15 cellular contexts compared by ENCODE assay signal in the genomic region with DNA sequence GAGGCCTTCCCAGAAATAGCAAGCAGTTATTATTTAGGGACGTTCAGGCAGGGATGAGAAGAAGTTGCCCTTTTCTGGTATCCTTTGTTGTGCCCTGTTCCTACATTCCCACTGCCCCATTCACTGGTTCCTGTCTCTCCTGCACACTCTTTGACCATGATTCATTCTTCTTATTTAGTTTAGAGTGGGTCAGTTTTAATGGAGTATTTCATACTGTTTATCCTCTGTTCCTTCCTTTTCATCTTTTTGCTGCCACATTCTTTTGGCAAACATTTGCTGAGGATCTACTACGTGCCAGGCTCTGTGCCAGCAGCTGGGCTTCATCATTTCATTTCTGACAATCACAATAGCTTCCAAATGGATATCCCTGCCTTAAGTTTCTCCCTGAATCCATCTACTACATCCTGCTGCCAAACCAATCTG. TPM values are rescaled to one million over a fixed set of nuclear protein-coding genes. Genes with fewer than 3 reads are reported as not detected.
DNase-seq lines count a peak whose midpoint lies in the region; ATAC-seq, FAIRE-seq and TF ChIP-seq lines count a peak whose summit lies in the region.
"Had no signal": no experiment of that assay in that cellular context is flagged by ENCODE, and none has a peak within 500 bp of the region (broad histone marks: within the 10 kb centered on the region; RNA-seq: fewer than 3 reads in every experiment).

No MANE protein-coding gene starts in this region.

- TF ChIP-seq POLR2A in endothelial cell of umbilical vein (IDR thresholded peaks at IDR 0.05; ENCODE audit: low read depth, low read length), result no peak
- TF ChIP-seq POLR2A in body of pancreas (IDR thresholded peaks at IDR 0.05), result no peak

- TF ChIP-seq CTCF in AG09319 (IDR thresholded peaks at IDR 0.05; ENCODE audit: low read depth, low read length), result no peak
- TF ChIP-seq CTCF in endothelial cell of umbilical vein (IDR thresholded peaks at IDR 0.05; ENCODE audit: extremely low read depth in 1 of 2, insufficient read depth in 1 of 2, low read depth in 1 of 2, low read length in 2 of 2), result no peak
- TF ChIP-seq CTCF in nephron progenitor cell (IDR thresholded peaks at IDR 0.05), result no peak
- TF ChIP-seq CTCF in body of pancreas (IDR thresholded peaks at IDR 0.05), result no peak
- no peak for TF ChIP-seq CTCF in endodermal cell (conservative IDR thresholded peaks at IDR 0.05)

- peak; percentile 60 for DNase-seq in AG09319 (ENCODE audit: extremely low read depth, low read depth)
- peak; percentile 38 for DNase-seq in NCI-H1694 (lab: John Stamatoyannopoulos, UW)
- DNase-seq in endothelial cell of umbilical vein (ENCODE audit: low read depth, low spot score), result no peak
- DNase-seq in nephron progenitor cell, result no peak
- no peak for DNase-seq in body of pancreas
- DNase-seq in hepatic stellate cell (ENCODE audit: low spot score), result no peak
- no peak for DNase-seq in endodermal cell
- DNase-seq in stimulated activated naive CD4-positive, alpha-beta T cell treated with Interleukin-2 at 50 U/mL for 16 hours (lab: John Stamatoyannopoulos, UW), result no peak
- DNase-seq: colonic mucosa; GOT3; NCI-H2029 treated with DMSO at 0.1 percent for 48 hours; stimulated activated CD4-positive, alpha-beta T cell treated with anti-CD3 and anti-CD28 coated beads, Interleukin-4, amount 100 ng/mL, for 1 hour; SW 1271 had no signal

- ATAC-seq in body of pancreas, result no peak

- H3K9me1 ChIP-seq in endothelial cell of umbilical vein (replicated peaks; ENCODE audit: control insufficient read depth, extremely low read depth, insufficient read depth, low read length), result no peaks in the 10 kb centered on the region

- intact Hi-C loops in endothelial cell of umbilical vein (cut with micrococcal nuclease), result no loop called here
- intact Hi-C loops in body of pancreas (cut with DNase I), result no loop called here

- no peaks in the 10 kb centered on the region for H3K79me2 ChIP-seq in endothelial cell of umbilical vein (ENCODE audit: control insufficient read depth, insufficient read depth, low read length)

- no peaks in the 10 kb centered on the region for H4K20me1 ChIP-seq in endothelial cell of umbilical vein (replicated peaks; ENCODE audit: control insufficient read depth, extremely low read depth, insufficient read depth, low read length)

- H3K4me3 Mint-ChIP-seq in nephron progenitor cell, result peak overlapping the region; percentile 12
- no peak overlapping the region for H3K4me3 Mint-ChIP-seq in endodermal cell
- H3K4me3 Mint-ChIP-seq: activated naive CD8-positive, alpha-beta T cell had no signal

- H3K27me3 ChIP-seq in endothelial cell of umbilical vein (ENCODE audit: control insufficient read depth in 2 of 2, insufficient read depth in 2 of 2, low read length in 2 of 2), result no peaks in the 10 kb centered on the region
- H3K27me3 ChIP-seq in body of pancreas, result no peaks in the 10 kb centered on the region
- H3K27me3 ChIP-seq in endodermal cell (ENCODE audit: control insufficient read depth, insufficient read depth, low read length, poor library complexity, severe bottlenecking), result peaks cover under 1% of the 10 kb centered on the region
- H3K27me3 ChIP-seq: colonic mucosa had no signal

- H3K27ac ChIP-seq in endothelial cell of umbilical vein (ENCODE audit: insufficient read depth, low read depth, low read length) (no peak overlapping the region), body of pancreas (no peak overlapping the region), endodermal cell (ENCODE audit: low read depth, low read length) (no peak overlapping the region)
- H3K27ac ChIP-seq: C4-2B, colonic mucosa had no signal

- peaks cover 12% of the 10 kb centered on the region for H3K4me1 ChIP-seq in endothelial cell of umbilical vein (ENCODE audit: control insufficient read depth, extremely low read depth, insufficient read depth, low read length)
- peaks cover 12% of the 10 kb centered on the region for H3K4me1 ChIP-seq in body of pancreas
- no peaks in the 10 kb centered on the region for H3K4me1 ChIP-seq in endodermal cell (ENCODE audit: control insufficient read depth, insufficient read depth, low read length)
- H3K4me1 ChIP-seq: colonic mucosa had no signal

- dilution Hi-C loops in endothelial cell of umbilical vein (cut with MboI; ENCODE audit: extremely low pct_ligation_motif_present, low sequenced_read_pairs), result no loop called here

- CTCF ChIA-PET in endothelial cell of umbilical vein (lab: Charles Lee), result interaction anchor here (1.5 to 3.1 kb wide), 2 partner anchors 280 to 1279 kb away, joined by 12 to 13 read pairs; no protein-coding TSS in a partner anchor

- H3K4me3 ChIP-seq in endothelial cell of umbilical vein (replicated peaks in 1 of 3; ENCODE audit: insufficient read depth in 1 of 3, low read depth in 1 of 3, low read length in 3 of 3), result no peak overlapping the region
- H3K4me3 ChIP-seq in body of pancreas, result no peak overlapping the region
- H3K4me3 ChIP-seq in endodermal cell (ENCODE audit: low read length), result no peak overlapping the region
- H3K4me3 ChIP-seq: colonic mucosa had no signal

- no peak for FAIRE-seq in endothelial cell of umbilical vein (lab: Jason Lieb, UNC)

- H3K4me1 Mint-ChIP-seq in nephron progenitor cell, result peaks cover 29% of the 10 kb centered on the region
- peaks cover 7% of the 10 kb centered on the region for H3K4me1 Mint-ChIP-seq in endodermal cell

- H3K27me3 Mint-ChIP-seq in nephron progenitor cell (ENCODE audit: low read depth, poor library complexity) (peaks cover 1% of the 10 kb centered on the region), endodermal cell (ENCODE audit: insufficient read depth) (peaks cover 5% of the 10 kb centered on the region)

- H2AFZ ChIP-seq in endothelial cell of umbilical vein (ENCODE audit: low read depth, low read length), result peak overlapping the region; percentile 69

- no peaks in the 10 kb centered on the region for H3K36me3 ChIP-seq in endothelial cell of umbilical vein (ENCODE audit: control insufficient read depth in 2 of 2, extremely low read depth in 1 of 2, insufficient read depth in 2 of 2, low read length in 2 of 2)
- H3K36me3 ChIP-seq in body of pancreas (replicated peaks in 1 of 2; ENCODE audit: insufficient read depth in 1 of 2, low read depth in 2 of 2), result no peaks in the 10 kb centered on the region
- no peaks in the 10 kb centered on the region for H3K36me3 ChIP-seq in endodermal cell (ENCODE audit: control insufficient read depth, insufficient read depth, low read length)
- H3K36me3 ChIP-seq: colonic mucosa had no signal

- no peaks in the 10 kb centered on the region for H3K9me3 Mint-ChIP-seq in nephron progenitor cell
- H3K9me3 Mint-ChIP-seq in endodermal cell, result no peaks in the 10 kb centered on the region

- WGBS in body of pancreas, 2 donors, result 57 to 67% methylated on average over 2 of the region's 2 CpGs
- 81 to 86% methylated on average over 1 to 2 of the region's 2 CpGs for WGBS in endodermal cell (ENCODE audit: insufficient coverage in 1 of 2, insufficient read length in 1 of 2), 2 experiments

- peak overlapping the region; percentile 10 for H3K27ac Mint-ChIP-seq in nephron progenitor cell
- H3K27ac Mint-ChIP-seq in endodermal cell, result no peak overlapping the region
- H3K27ac Mint-ChIP-seq: activated naive CD8-positive, alpha-beta T cell had no signal

- H3K9me3 ChIP-seq in endothelial cell of umbilical vein (replicated peaks; ENCODE audit: control insufficient read depth, insufficient read depth, low read length) (no peaks in the 10 kb centered on the region), body of pancreas (no peaks in the 10 kb centered on the region), endodermal cell (ENCODE audit: control insufficient read depth, low read length) (no peaks in the 10 kb centered on the region)
- H3K9me3 ChIP-seq: colonic mucosa had no signal

- no peak overlapping the region for H3K9ac ChIP-seq in endothelial cell of umbilical vein (replicated peaks; ENCODE audit: extremely low read depth, insufficient read depth, low read length)
- no peak overlapping the region for H3K9ac ChIP-seq in endodermal cell (ENCODE audit: extremely low read depth, low read length, poor library complexity, severe bottlenecking)

- H3K36me3 Mint-ChIP-seq in nephron progenitor cell (ENCODE audit: low read depth), result no peaks in the 10 kb centered on the region
- H3K36me3 Mint-ChIP-seq in endodermal cell (ENCODE audit: low read depth), result no peaks in the 10 kb centered on the region
- H3K36me3 Mint-ChIP-seq: activated naive CD8-positive, alpha-beta T cell had no signal

- no peak overlapping the region for H3K4me2 ChIP-seq in endothelial cell of umbilical vein (ENCODE audit: insufficient read depth, low read length)

- BruUV-seq in endothelial cell of umbilical vein (replicated peaks; lab: Mats Ljungman, UMichigan), result no TSS peak

- POLR2A ChIA-PET in endothelial cell of umbilical vein (lab: Charles Lee), result no interaction called here

TF ChIP-seq in endothelial cell of umbilical vein, 7 proteins besides CTCF, POLR2A, EP300 and RAD21 (continues in another document):
- TF ChIP-seq EZH2 (IDR thresholded peaks at IDR 0.05; ENCODE audit: borderline replicate concordance, low read depth, low read length, severe bottlenecking), result no peak

RNA-seq across cellular contexts. Expression of gene EID1, which starts 11.8 kb away (rescaled TPM):
- total RNA-seq in endothelial cell of umbilical vein (146 and 153 TPM in 2 replicates), body of pancreas (100 to 1,000 TPM in 1 of 2 donors, 10 to 100 TPM in 1; 60.0 to 182 TPM), endodermal cell (100 to 1,000 TPM; 108 to 119 TPM)
- polyA plus RNA-seq in endothelial cell of umbilical vein, result 95.8 and 155 TPM in 2 replicates
- polyA plus RNA-seq in endothelial cell of umbilical vein (2011; cell fraction: cytosol; rRNA removed), result 185 and 194 TPM in 2 replicates
- polyA plus RNA-seq in endothelial cell of umbilical vein (2011; cell fraction: nucleus; rRNA removed), result 60.5 and 93.6 TPM in 2 replicates
- polyA plus RNA-seq in endothelial cell of umbilical vein (2012), result 113 and 148 TPM in 2 replicates
- 56.3 and 56.9 TPM in 2 replicates for polyA minus RNA-seq in endothelial cell of umbilical vein
- 97.1 TPM for polyA minus RNA-seq in endothelial cell of umbilical vein (2011; cell fraction: cytosol; rRNA and poly(A)+ RNA removed)
- 14.6 and 18.1 TPM in 2 replicates for polyA minus RNA-seq in endothelial cell of umbilical vein (2011; cell fraction: nucleus; rRNA and poly(A)+ RNA removed)
- polyA plus RNA-seq in endodermal cell (2013, experiment 1 of 2), result 238 TPM
- 221 TPM for polyA plus RNA-seq in endodermal cell (2013, experiment 2 of 2)

RNA-seq across cellular contexts. Expression of gene CEP152, which starts 55.3 kb away (rescaled TPM):
- 13.8 and 15.7 TPM in 2 replicates for total RNA-seq in endothelial cell of umbilical vein
- 1.1 and 3.0 TPM in 2 replicates for polyA plus RNA-seq in endothelial cell of umbilical vein
- 1.3 and 1.4 TPM in 2 replicates for polyA plus RNA-seq in endothelial cell of umbilical vein (2011; cell fraction: cytosol; rRNA removed)
- 6.9 and 9.2 TPM in 2 replicates for polyA plus RNA-seq in endothelial cell of umbilical vein (2011; cell fraction: nucleus; rRNA removed)
- 4.5 and 6.7 TPM in 2 replicates for polyA plus RNA-seq in endothelial cell of umbilical vein (2012)
- polyA minus RNA-seq in endothelial cell of umbilical vein, result 12.9 and 19.2 TPM in 2 replicates
- 10.3 TPM for polyA minus RNA-seq in endothelial cell of umbilical vein (2011; cell fraction: cytosol; rRNA and poly(A)+ RNA removed)
- 27.6 and 29.2 TPM in 2 replicates for polyA minus RNA-seq in endothelial cell of umbilical vein (2011; cell fraction: nucleus; rRNA and poly(A)+ RNA removed)
- total RNA-seq in body of pancreas, result 1 to 10 TPM; 3.6 to 7.9 TPM
- total RNA-seq in endodermal cell, result 10 to 100 TPM; 12.3 to 19.1 TPM
- polyA plus RNA-seq in endodermal cell (2013, experiment 1 of 2), result 12.5 TPM
- polyA plus RNA-seq in endodermal cell (2013, experiment 2 of 2), result 12.8 TPM

Comparison
In these comparisons a context has a peak if more than half of its experiments do, and no peak if none do; other contexts are left out.
1. DNase-seq: peak in AG09319 (single experiment) and NCI-H1694 (single experiment); none in endothelial cell of umbilical vein (single experiment), nephron progenitor cell (single experiment), body of pancreas (0 of 4), hepatic stellate cell (single experiment), endodermal cell (single experiment) and stimulated activated naive CD4-positive, alpha-beta T cell treated with Interleukin-2 at 50 U/mL for 16 hours (single experiment).